ENCODE assay signal across 1 cellular context in the genomic region with DNA sequence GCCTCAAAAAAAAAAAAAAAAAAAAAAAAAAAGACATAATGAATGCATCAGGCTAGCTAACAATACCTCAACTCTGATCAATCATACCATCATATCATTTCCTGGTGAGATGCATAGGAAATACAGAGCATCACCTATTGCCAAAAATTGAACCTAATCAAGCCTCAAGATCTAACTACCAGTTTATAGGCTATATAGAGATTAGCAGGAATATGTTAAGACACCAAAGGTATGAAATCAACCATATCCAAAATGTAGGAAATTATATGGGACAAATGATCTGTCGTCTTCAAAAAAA.
TF ChIP-seq lines count a peak whose summit lies in the region.

No MANE protein-coding gene starts in this region.

TF ChIP-seq in HEK293, 187 proteins besides CTCF, POLR2A, EP300 and RAD21 (continued from another document):
- TF ChIP-seq, protein P1, sequence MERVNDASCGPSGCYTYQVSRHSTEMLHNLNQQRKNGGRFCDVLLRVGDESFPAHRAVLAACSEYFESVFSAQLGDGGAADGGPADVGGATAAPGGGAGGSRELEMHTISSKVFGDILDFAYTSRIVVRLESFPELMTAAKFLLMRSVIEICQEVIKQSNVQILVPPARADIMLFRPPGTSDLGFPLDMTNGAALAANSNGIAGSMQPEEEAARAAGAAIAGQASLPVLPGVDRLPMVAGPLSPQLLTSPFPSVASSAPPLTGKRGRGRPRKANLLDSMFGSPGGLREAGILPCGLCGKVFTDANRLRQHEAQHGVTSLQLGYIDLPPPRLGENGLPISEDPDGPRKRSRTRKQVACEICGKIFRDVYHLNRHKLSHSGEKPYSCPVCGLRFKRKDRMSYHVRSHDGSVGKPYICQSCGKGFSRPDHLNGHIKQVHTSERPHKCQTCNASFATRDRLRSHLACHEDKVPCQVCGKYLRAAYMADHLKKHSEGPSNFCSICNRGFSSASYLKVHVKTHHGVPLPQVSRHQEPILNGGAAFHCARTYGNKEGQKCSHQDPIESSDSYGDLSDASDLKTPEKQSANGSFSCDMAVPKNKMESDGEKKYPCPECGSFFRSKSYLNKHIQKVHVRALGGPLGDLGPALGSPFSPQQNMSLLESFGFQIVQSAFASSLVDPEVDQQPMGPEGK (tag by site-specific recombination; IDR thresholded peaks at IDR 0.05) = 0 out of 2 replicates have a peak, but pooled peaks have one; percentile 5
- TF ChIP-seq, protein P2, sequence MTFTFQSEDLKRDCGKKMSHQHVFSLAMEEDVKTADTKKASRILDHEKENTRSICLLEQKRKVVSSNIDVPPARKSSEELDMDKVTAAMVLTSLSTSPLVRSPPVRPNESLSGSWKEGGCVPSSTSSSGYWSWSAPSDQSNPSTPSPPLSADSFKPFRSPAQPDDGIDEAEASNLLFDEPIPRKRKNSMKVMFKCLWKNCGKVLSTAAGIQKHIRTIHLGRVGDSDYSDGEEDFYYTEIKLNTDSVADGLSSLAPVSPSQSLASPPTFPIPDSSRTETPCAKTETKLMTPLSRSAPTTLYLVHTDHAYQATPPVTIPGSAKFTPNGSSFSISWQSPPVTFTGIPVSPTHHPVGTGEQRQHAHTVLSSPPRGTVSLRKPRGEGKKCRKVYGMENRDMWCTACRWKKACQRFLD (tag by site-specific recombination; IDR thresholded peaks at IDR 0.05) = no peak
- TF ChIP-seq GLI4 (tag by site-specific recombination; IDR thresholded peaks at IDR 0.05) (no peak), ZBTB17 (tag by site-specific recombination; IDR thresholded peaks at IDR 0.05) (0 out of 2 replicates have a peak, but pooled peaks have one; percentile 67), ZNF629 (tag by site-specific recombination; IDR thresholded peaks at IDR 0.05) (no peak), ZNF416 (tag by site-specific recombination; IDR thresholded peaks at IDR 0.05) (no peak), ZNF311 (tag by site-specific recombination; IDR thresholded peaks at IDR 0.05; ENCODE audit: borderline replicate concordance) (no peak)
- TF ChIP-seq, protein P3, sequence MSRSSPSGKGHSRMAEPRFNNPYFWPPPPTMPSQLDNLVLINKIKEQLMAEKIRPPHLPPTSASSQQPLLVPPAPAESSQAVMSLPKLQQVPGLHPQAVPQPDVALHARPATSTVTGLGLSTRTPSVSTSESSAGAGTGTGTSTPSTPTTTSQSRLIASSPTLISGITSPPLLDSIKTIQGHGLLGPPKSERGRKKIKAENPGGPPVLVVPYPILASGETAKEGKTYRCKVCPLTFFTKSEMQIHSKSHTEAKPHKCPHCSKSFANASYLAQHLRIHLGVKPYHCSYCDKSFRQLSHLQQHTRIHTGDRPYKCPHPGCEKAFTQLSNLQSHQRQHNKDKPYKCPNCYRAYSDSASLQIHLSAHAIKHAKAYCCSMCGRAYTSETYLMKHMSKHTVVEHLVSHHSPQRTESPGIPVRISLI (tag by site-specific recombination; IDR thresholded peaks at IDR 0.05) = peak; percentile 10
